13 cellular contexts compared by ENCODE assay signal in genomic region chr1:182716740-182717720, GRCh38. TPM values are rescaled to one million over a fixed set of nuclear protein-coding genes. Genes with fewer than 3 reads are reported as not detected.
A peak's percentile ranks its signal among the peaks of the same experiment; 100 is the strongest.
DNase-seq lines count a peak whose midpoint lies in the region; ATAC-seq and TF ChIP-seq lines count a peak whose summit lies in the region.
"Had no signal": no experiment of that assay in that cellular context is flagged by ENCODE, and none has a peak within 500 bp of the region (broad histone marks: within the 10 kb centered on the region; RNA-seq: fewer than 3 reads in every experiment).

No MANE protein-coding gene starts in this region.

- H3K4me3 Mint-ChIP-seq in chondrocyte (ENCODE audit: unreplicated experiment) = no peak overlapping the region
- H3K4me3 Mint-ChIP-seq in naive thymus-derived CD4-positive, alpha-beta T cell = peak overlapping the region in 1 of 10 donors; percentile 18

- peaks cover 4 to 6% of the 10 kb centered on the region in 2 donors for H3K4me1 ChIP-seq in naive thymus-derived CD4-positive, alpha-beta T cell (ENCODE audit: control insufficient read depth in 2 of 2, insufficient read depth in 2 of 2, low read length in 2 of 2)
- H3K4me1 ChIP-seq: pancreas, stomach had no signal

- no peaks in the 10 kb centered on the region for H3K27me3 ChIP-seq in naive thymus-derived CD4-positive, alpha-beta T cell (ENCODE audit: control insufficient read depth in 2 of 2, insufficient read depth in 2 of 2, low read length in 2 of 2)
- H3K27me3 ChIP-seq: pancreas, stomach had no signal

- no peaks in the 10 kb centered on the region for H3K36me3 Mint-ChIP-seq in chondrocyte (ENCODE audit: low read depth)
- H3K36me3 Mint-ChIP-seq in naive thymus-derived CD4-positive, alpha-beta T cell = no peaks in the 10 kb centered on the region

- peaks cover 4% of the 10 kb centered on the region for H3K27me3 Mint-ChIP-seq in chondrocyte (ENCODE audit: low read depth)
- no peaks in the 10 kb centered on the region for H3K27me3 Mint-ChIP-seq in naive thymus-derived CD4-positive, alpha-beta T cell

- no peaks in the 10 kb centered on the region for H3K36me3 ChIP-seq in naive thymus-derived CD4-positive, alpha-beta T cell (ENCODE audit: control insufficient read depth in 2 of 3, insufficient read depth in 3 of 3, low read length in 3 of 3)
- H3K36me3 ChIP-seq: pancreas, stomach had no signal

- H3K4me3 ChIP-seq in naive thymus-derived CD4-positive, alpha-beta T cell (ENCODE audit: low read length) = no peak overlapping the region
- H3K4me3 ChIP-seq: pancreas, stomach had no signal

- no peaks in the 10 kb centered on the region for H3K4me1 Mint-ChIP-seq in chondrocyte (ENCODE audit: low read depth)
- H3K4me1 Mint-ChIP-seq in naive thymus-derived CD4-positive, alpha-beta T cell = peaks cover 9 to 34% (median 27%) of the 10 kb centered on the region in 7 donors

- ATAC-seq in GM19397 (IDR thresholded peaks at IDR 0.05; ENCODE audit: unreplicated experiment) = peak; percentile 65
- ATAC-seq in HG03378 (IDR thresholded peaks at IDR 0.05; ENCODE audit: unreplicated experiment) = peak; percentile 50
- ATAC-seq in naive thymus-derived CD4-positive, alpha-beta T cell = no peak
- ATAC-seq: pancreas had no signal

- POLR2A ChIA-PET in naive thymus-derived CD4-positive, alpha-beta T cell (lab: Charles Lee) = no interaction called here

- CTCF ChIA-PET in naive thymus-derived CD4-positive, alpha-beta T cell (lab: Charles Lee) = interaction anchor here (0.6 kb wide), 2 partner anchors 67 to 176 kb away, joined by 3 to 4 read pairs; no protein-coding TSS in a partner anchor

- no peaks in the 10 kb centered on the region for H3K9me3 ChIP-seq in naive thymus-derived CD4-positive, alpha-beta T cell (ENCODE audit: control insufficient read depth in 2 of 3, low read length in 3 of 3)
- H3K9me3 ChIP-seq: pancreas, stomach had no signal

- intact Hi-C loops in naive thymus-derived CD4-positive, alpha-beta T cell (cut with micrococcal nuclease) = loop anchor here in 1 of 2 donors (5.0 kb wide), 2 partner anchors 65 to 100 kb away; no protein-coding TSS in a partner anchor

- H3K27ac ChIP-seq in naive thymus-derived CD4-positive, alpha-beta T cell (ENCODE audit: low read depth, low read length) = no peak overlapping the region
- H3K27ac ChIP-seq: pancreas, stomach had no signal

- no peaks in the 10 kb centered on the region for H3K9me3 Mint-ChIP-seq in chondrocyte (ENCODE audit: low read depth)
- no peaks in the 10 kb centered on the region for H3K9me3 Mint-ChIP-seq in naive thymus-derived CD4-positive, alpha-beta T cell

- no peak for TF ChIP-seq CTCF in chondrocyte (IDR thresholded peaks at IDR 0.05)

- DNase-seq in NCI-H2171 treated with DMSO at 0.1 percent for 48 hours (lab: John Stamatoyannopoulos, UW) (peak; percentile 20), NCI-H2171 (lab: John Stamatoyannopoulos, UW) (no peak), chondrocyte (ENCODE audit: low spot score) (no peak), CD1c-positive myeloid dendritic cell (ENCODE audit: extremely low spot score) (no peak), mucosa of gallbladder (ENCODE audit: low spot score) (no peak)
- no peak for DNase-seq in naive thymus-derived CD4-positive, alpha-beta T cell
- DNase-seq: activated CD4-positive, alpha-beta T cell treated with anti-CD3 and anti-CD28 coated beads, Interleukin-2, amount 50 U/mL, for 48 hours; NCI-H774; pancreas; stomach had no signal

- peak overlapping the region; percentile 17 for H3K27ac Mint-ChIP-seq in chondrocyte (ENCODE audit: unreplicated experiment)
- H3K27ac Mint-ChIP-seq in naive thymus-derived CD4-positive, alpha-beta T cell = no peak overlapping the region

RNA-seq across cellular contexts. Expression of gene RGS8, which starts 32.6 kb away (rescaled TPM):
- total RNA-seq in chondrocyte = 0.17 TPM in 1 of 3 replicates, not detected in the others
- total RNA-seq in mucosa of gallbladder = 0.03 TPM
- total RNA-seq in naive thymus-derived CD4-positive, alpha-beta T cell = not detected
- polyA plus RNA-seq in naive thymus-derived CD4-positive, alpha-beta T cell = not detected
- total RNA-seq: lower leg skin, pancreas, stomach had no signal
- polyA plus RNA-seq: stomach had no signal
